ENCODE assay signal across 1 cellular context in genomic region chr1:45302505-45303331, GRCh38.
TF ChIP-seq lines count a peak whose summit lies in the region.

No MANE protein-coding gene starts in this region.

TF ChIP-seq in HEK293, 187 proteins besides CTCF, POLR2A, EP300 and RAD21 (continued from another document):
- no peak for TF ChIP-seq PRDM2 (tag by site-specific recombination; IDR thresholded peaks at IDR 0.05; ENCODE audit: borderline replicate concordance)
- 0 out of 2 replicates have a peak, but pooled peaks have one; percentile 38 for TF ChIP-seq ZNF501 (tag by site-specific recombination; IDR thresholded peaks at IDR 0.05)
- no peak for TF ChIP-seq ZNF169 (tag by site-specific recombination; IDR thresholded peaks at IDR 0.05)
- TF ChIP-seq ZNF24 (tag by site-specific recombination; IDR thresholded peaks at IDR 0.05): peak; percentile 44; the same call in 1 of the 2 replicates
- no peak for TF ChIP-seq ZNF354C (tag by site-specific recombination; IDR thresholded peaks at IDR 0.05; ENCODE audit: borderline replicate concordance, low read depth)
- no peak for TF ChIP-seq HOXC10 (CRISPR knock-in tag; IDR thresholded peaks at IDR 0.05)
- TF ChIP-seq SP7 (tag by site-specific recombination; IDR thresholded peaks at IDR 0.05): peak; percentile 39; the same call in 1 of the 2 replicates
- no peak for TF ChIP-seq ZNF366 (tag by site-specific recombination; conservative IDR thresholded peaks at IDR 0.05)
- no peak for TF ChIP-seq ZNF600 (tag by site-specific recombination; IDR thresholded peaks at IDR 0.05)
- no peak for TF ChIP-seq ZNF610 (tag by site-specific recombination; IDR thresholded peaks at IDR 0.05; ENCODE audit: borderline replicate concordance)
- no peak for TF ChIP-seq HOXA7 (CRISPR knock-in tag; IDR thresholded peaks at IDR 0.05; ENCODE audit: borderline replicate concordance)
- TF ChIP-seq ZBTB48 (tag by site-specific recombination; IDR thresholded peaks at IDR 0.05): no peak
- TF ChIP-seq ZNF2 (tag by site-specific recombination; IDR thresholded peaks at IDR 0.05): 0 out of 2 replicates have a peak, but pooled peaks have one; percentile 63
- TF ChIP-seq ZBTB10 (tag by site-specific recombination; IDR thresholded peaks at IDR 0.05): no peak
- TF ChIP-seq ZNF555 (tag by site-specific recombination; conservative IDR thresholded peaks at IDR 0.05): no peak
- 0 out of 2 replicates have a peak, but pooled peaks have one; percentile 44 for TF ChIP-seq ZNF362 (tag by site-specific recombination; IDR thresholded peaks at IDR 0.05)
